17 cellular contexts compared by ENCODE assay signal in the genomic region with DNA sequence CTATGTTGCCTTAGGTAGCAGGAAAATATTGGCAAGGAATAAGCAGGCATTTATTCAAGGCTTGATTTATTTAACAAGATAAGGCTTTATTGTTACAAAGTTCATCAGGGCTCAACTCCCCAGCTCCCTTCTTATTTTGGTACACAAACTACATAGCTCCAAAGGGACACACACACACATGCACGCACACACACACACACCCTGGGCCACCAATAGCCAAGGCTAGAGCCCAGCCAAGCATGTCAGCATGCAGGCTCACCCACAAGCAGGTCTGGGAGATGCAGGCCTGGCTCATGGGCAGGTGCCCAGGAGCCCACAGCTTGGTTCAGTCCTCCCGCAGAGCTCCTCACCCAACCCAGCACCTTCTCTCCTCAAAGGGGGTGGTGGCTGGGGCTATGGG. TPM values are rescaled to one million over a fixed set of nuclear protein-coding genes. Genes with fewer than 3 reads are reported as not detected.
DNase-seq lines count a peak whose midpoint lies in the region; ATAC-seq, FAIRE-seq and TF ChIP-seq lines count a peak whose summit lies in the region.
"Had no signal": no experiment of that assay in that cellular context is flagged by ENCODE, and none has a peak within 500 bp of the region (broad histone marks: within the 10 kb centered on the region; RNA-seq: fewer than 3 reads in every experiment).

No MANE protein-coding gene starts in this region.

- WGBS in K562 (ENCODE audit: insufficient coverage, low coverage, missing lambda C conversion rate) = 5% methylated on average over 2 of the region's 2 CpGs

- no peak for DNase-seq in K562 (ENCODE audit: extremely low read depth in 1 of 4, low spot score in 3 of 4)
- DNase-seq in left kidney (ENCODE audit: low read depth, low spot score) = peak; percentile 31
- peak; percentile 37 for DNase-seq in renal cortical epithelial cell (ENCODE audit: low read depth)
- DNase-seq in pons (ENCODE audit: low spot score) = no peak
- DNase-seq in urothelium cell line (ENCODE audit: low spot score) = no peak
- no peak for DNase-seq in NCI-H1436 (lab: John Stamatoyannopoulos, UW)
- DNase-seq in omental fat pad (ENCODE audit: low spot score) = no peak
- DNase-seq: DMS 273 treated with DMSO at 0.1 percent for 48 hours, KBM-7, NCI-H1417, NCI-H187 treated with DMSO at 0.1 percent for 48 hours, NCI-H226, NCI-H524 treated with DMSO at 0.1 percent for 48 hours, SHP77 treated with DMSO at 0.1 percent for 48 hours had no signal

- H3K9me1 ChIP-seq in K562 (ENCODE audit: control insufficient read depth, insufficient read depth, low read length) = no peaks in the 10 kb centered on the region

- ATAC-seq in K562 (no peak), omental fat pad (ENCODE audit: low FRiP score) (no peak)

- H2AFZ ChIP-seq in K562 (ENCODE audit: low read depth, low read length) = no peak overlapping the region

- intact Hi-C loops in K562 (cut with micrococcal nuclease) = no loop called here

- no peaks in the 10 kb centered on the region for H4K20me1 ChIP-seq in K562 (replicated peaks; ENCODE audit: control insufficient read depth, insufficient read depth, low read length)

- no peak overlapping the region for H3K9ac ChIP-seq in K562 (ENCODE audit: insufficient read depth in 1 of 2, low read depth in 2 of 2, low read length in 2 of 2)

- no TSS peak for BruUV-seq in K562 (replicated peaks; lab: Mats Ljungman, UMichigan)

- H3K36me3 ChIP-seq in K562 (ENCODE audit: control insufficient read depth, insufficient read depth, low read length) = no peaks in the 10 kb centered on the region

- CTCF ChIA-PET in K562 (lab: Yijun Ruan, JAX; ENCODE audit: low intra/inter-chr PET ratio) = no interaction called here

- TF ChIP-seq POLR2A in K562 (conservative IDR thresholded peaks at IDR 0.05) = no peak

- no peak for TF ChIP-seq CTCF in K562 (IDR thresholded peaks at IDR 0.05 in 2 of 3, conservative IDR thresholded peaks at IDR 0.05 in 1 of 3; ENCODE audit: insufficient read depth in 2 of 3, low read depth in 1 of 3, low read length in 3 of 3)
- TF ChIP-seq CTCF in omental fat pad (IDR thresholded peaks at IDR 0.05) = no peak

- TF ChIP-seq RAD21 in K562 (CRISPR knock-in tag; conservative IDR thresholded peaks at IDR 0.05 in 1 of 2, IDR thresholded peaks at IDR 0.05 in 1 of 2) = no peak

- no peak overlapping the region for H3K27ac ChIP-seq in K562 (ENCODE audit: extremely low read depth, low read depth, low read length)

- no peak overlapping the region for H3K4me3 ChIP-seq in K562

- H3K4me1 ChIP-seq in K562 (replicated peaks in 1 of 2; ENCODE audit: control insufficient read depth in 2 of 2, insufficient read depth in 2 of 2, low read length in 2 of 2) = peaks cover 12 to 15% of the 10 kb centered on the region in 2 experiments

- POLR2A ChIA-PET in K562 (lab: Yijun Ruan, JAX) = no interaction called here

- no peaks in the 10 kb centered on the region for H3K79me2 ChIP-seq in K562 (ENCODE audit: control insufficient read depth, insufficient read depth, low read length)

- no peaks in the 10 kb centered on the region for H3K9me3 ChIP-seq in K562 (replicated peaks; ENCODE audit: control insufficient read depth, insufficient read depth, low read depth, low read length)

- TF ChIP-seq EP300 in K562 (IDR thresholded peaks at IDR 0.05; ENCODE audit: low read length) = no peak

- FAIRE-seq in K562 (lab: Jason Lieb, UNC) (no peak), urothelium cell line (lab: Jason Lieb, UNC) (no peak)
- FAIRE-seq: G401.6 had no signal

- no peak overlapping the region for H3K4me2 ChIP-seq in K562 (ENCODE audit: insufficient read depth, low read length)

- peaks cover 6 to 36% of the 10 kb centered on the region in 2 experiments; a peak in 4 of 5 replicates for H3K27me3 ChIP-seq in K562 (ENCODE audit: control insufficient read depth in 2 of 2, insufficient read depth in 2 of 2, low read length in 2 of 2)

- in situ Hi-C loops in K562 (cut with MboI) = no loop called here

TF ChIP-seq in K562, 482 proteins besides CTCF, POLR2A, EP300 and RAD21:
- TF ChIP-seq ZNF134 (CRISPR knock-in tag; conservative IDR thresholded peaks at IDR 0.05) (0 out of 2 replicates have a peak, but pooled peaks have one; percentile 7), ZNF583 (CRISPR knock-in tag; IDR thresholded peaks at IDR 0.05) (no peak)
TF ChIP-seq in K562: peak in this region for 1.

RNA-seq across cellular contexts. Expression of a gene that starts 23.4 kb away (rescaled TPM):
- total RNA-seq in K562 (2011; cell fraction: chromatin; rRNA removed; ENCODE audit: low replicate concordance) = not detected in 2 replicates
- not detected in 2 replicates for total RNA-seq in K562 (2011; cell fraction: nucleolus; rRNA removed)
- total RNA-seq in K562 (2011; cell fraction: nucleoplasm; rRNA removed) = not detected in 2 replicates
- not detected in 2 replicates for total RNA-seq in K562 (2014; rRNA removed)
- total RNA-seq in K562 (2014; rRNA removed; fragmentation: Illumina TruSeq; extraction: Trizol) = not detected in 2 replicates
- total RNA-seq in K562 (2015; rRNA removed; fragmentation: Illumina TruSeq; extraction: Trizol) = not detected in 2 replicates
- not detected in 2 replicates for total RNA-seq in K562 (2021)
- polyA plus RNA-seq in K562 (2011; rRNA removed) = not detected in 2 replicates
- not detected in 2 replicates for polyA plus RNA-seq in K562 (2011; cell fraction: cytosol; rRNA removed)
- polyA plus RNA-seq in K562 (2011; cell fraction: nucleus; rRNA removed) = not detected in 2 replicates
- 0.04 and 0.06 TPM in 2 replicates for polyA plus RNA-seq in K562 (2012)
- polyA plus RNA-seq in K562 (2014; fragmentation: Illumina TruSeq; extraction: Trizol) = not detected in 2 replicates
- not detected for polyA plus RNA-seq in K562 (2014; fragmentation: Nextera tagmentation; extraction: Ambion mirVana)
- not detected in 2 replicates for polyA plus RNA-seq in K562 (2014; rRNA removed)
- not detected in 2 replicates for polyA minus RNA-seq in K562 (2011; rRNA and poly(A)+ RNA removed)
- not detected in 2 replicates for polyA minus RNA-seq in K562 (2011; cell fraction: cytosol; rRNA and poly(A)+ RNA removed)
- polyA minus RNA-seq in K562 (2011; cell fraction: nucleus; rRNA and poly(A)+ RNA removed) = not detected in 2 replicates
- not detected in 2 replicates for total RNA-seq in renal cortical epithelial cell
- 100 to 1,000 TPM in 3 of 4 donors, 10 to 100 TPM in 1; 12.3 to 715 (median 292) TPM for total RNA-seq in omental fat pad
- total RNA-seq: H4, RPMI7951 had no signal

Comparison
In these comparisons a context has a peak if more than half of its experiments do, and no peak if none do; other contexts are left out.
1. DNase-seq: peak in left kidney (single experiment) and renal cortical epithelial cell (single experiment); none in K562 (0 of 4), pons (single experiment), urothelium cell line (single experiment), NCI-H1436 (single experiment) and omental fat pad (single experiment).
2. RNA of a gene that starts 23.4 kb away (total RNA-seq): 12.3 to 715 TPM in omental fat pad; not detected in K562 and not detected in renal cortical epithelial cell; every median in the first group is over 10 times any median in the second.